Comparison of ENCODE assay signal across 11 cellular contexts in the genomic region with DNA sequence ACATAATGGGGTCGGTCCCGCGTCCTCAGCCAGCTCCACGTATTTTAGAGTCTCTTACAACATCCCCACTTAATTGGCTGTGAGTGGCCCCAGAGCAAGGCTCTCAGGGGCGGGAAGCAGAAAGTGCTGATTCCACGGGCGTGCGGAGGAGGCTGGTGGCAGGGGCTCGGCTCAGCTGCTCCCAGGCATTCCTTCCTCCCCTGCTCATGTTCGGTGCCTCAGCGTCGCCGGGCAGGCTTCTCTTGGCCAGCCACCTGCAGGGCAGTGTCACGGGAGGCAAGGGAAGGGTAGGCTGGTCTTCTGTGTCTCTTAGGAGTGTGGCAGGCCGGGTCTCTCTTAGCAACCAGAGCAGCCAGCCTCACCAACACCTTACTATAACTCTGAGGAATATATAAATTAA. TPM values are rescaled to one million over a fixed set of nuclear protein-coding genes. Genes with fewer than 3 reads are reported as not detected.
DNase-seq lines count a peak whose midpoint lies in the region; ATAC-seq and TF ChIP-seq lines count a peak whose summit lies in the region.
"Had no signal": no experiment of that assay in that cellular context is flagged by ENCODE, and none has a peak within 500 bp of the region (broad histone marks: within the 10 kb centered on the region; RNA-seq: fewer than 3 reads in every experiment).

No MANE protein-coding gene starts in this region.

- no peak overlapping the region for H3K27ac Mint-ChIP-seq in T-helper 2 cell treated with Interferon-gamma antibody and Interleukin-4, amounts not matched to agents 5 μg/mL and 100 μg/mL, for 36 hours
- H3K27ac Mint-ChIP-seq: activated T-cell treated with anti-CD3 and anti-CD28 coated beads, Interleukin-2, amount 50 U/mL, for 24 hours had no signal

- intact Hi-C loops in mammary epithelial cell (cut with micrococcal nuclease): no loop called here

- no peaks in the 10 kb centered on the region for H3K79me2 ChIP-seq in mammary epithelial cell (ENCODE audit: insufficient read depth, low read length)

- H3K9me3 ChIP-seq in mammary epithelial cell (replicated peaks; ENCODE audit: insufficient read depth, low read length) (no peaks in the 10 kb centered on the region), skeletal muscle tissue (ENCODE audit: control insufficient read depth in 3 of 3, low read length in 3 of 3) (no peaks in the 10 kb centered on the region)

- H2AFZ ChIP-seq in mammary epithelial cell (ENCODE audit: low read depth, low read length): peak overlapping the region; percentile 42

- H3K36me3 ChIP-seq in mammary epithelial cell (ENCODE audit: insufficient read depth, low read length) (no peaks in the 10 kb centered on the region), skeletal muscle tissue (ENCODE audit: control insufficient read depth in 3 of 3, insufficient read depth in 3 of 3, low read length in 3 of 3) (peaks cover 2 to 4% (median 3%) of the 10 kb centered on the region in 3 donors)

- H4K20me1 ChIP-seq in mammary epithelial cell (ENCODE audit: insufficient read depth, low read length): no peaks in the 10 kb centered on the region

- H3K4me3 Mint-ChIP-seq in T-helper 2 cell treated with Interferon-gamma antibody and Interleukin-4, amounts not matched to agents 5 μg/mL and 100 μg/mL, for 36 hours: no peak overlapping the region
- H3K4me3 Mint-ChIP-seq: activated T-cell treated with anti-CD3 and anti-CD28 coated beads, Interleukin-2, amount 50 U/mL, for 24 hours had no signal

- H3K4me1 ChIP-seq in mammary epithelial cell (ENCODE audit: insufficient read depth, low read length) (peaks cover 29% of the 10 kb centered on the region), skeletal muscle tissue (ENCODE audit: control insufficient read depth in 3 of 3, insufficient read depth in 3 of 3, low read length in 3 of 3) (peaks cover 34 to 41% (median 39%) of the 10 kb centered on the region in 3 donors)

- dilution Hi-C loops in mammary epithelial cell (cut with HindIII; ENCODE audit: low sequenced_read_pairs): no loop called here

- no peaks in the 10 kb centered on the region for H3K9me3 Mint-ChIP-seq in T-helper 2 cell treated with Interferon-gamma antibody and Interleukin-4, amounts not matched to agents 5 μg/mL and 100 μg/mL, for 36 hours
- H3K9me3 Mint-ChIP-seq: activated T-cell treated with anti-CD3 and anti-CD28 coated beads, Interleukin-2, amount 50 U/mL, for 24 hours had no signal

- no peaks in the 10 kb centered on the region for H3K27me3 Mint-ChIP-seq in T-helper 2 cell treated with Interferon-gamma antibody and Interleukin-4, amounts not matched to agents 5 μg/mL and 100 μg/mL, for 36 hours (ENCODE audit: low read depth)
- H3K27me3 Mint-ChIP-seq: activated T-cell treated with anti-CD3 and anti-CD28 coated beads, Interleukin-2, amount 50 U/mL, for 24 hours had no signal

- ATAC-seq in GM21360 (IDR thresholded peaks at IDR 0.05; ENCODE audit: unreplicated experiment): no peak
- ATAC-seq: HCT116 had no signal

- in situ Hi-C loops in mammary epithelial cell (cut with MboI; ENCODE audit: low sequenced_read_pairs in 2 of 2): loop anchor here in 1 of 2 donors (10.0 kb wide), 1 partner anchor 141 kb away; a partner anchor contains a TSS

- no peak overlapping the region for H3K9ac ChIP-seq in mammary epithelial cell (ENCODE audit: insufficient read depth, low read length)
- peak overlapping the region; percentile 54 to 65 (median 57) for H3K9ac ChIP-seq in skeletal muscle tissue (ENCODE audit: low read depth in 1 of 3, low read length in 3 of 3)

- no peak overlapping the region for H3K4me2 ChIP-seq in mammary epithelial cell (ENCODE audit: insufficient read depth, low read depth, low read length)

- no peak overlapping the region for H3K4me3 ChIP-seq in mammary epithelial cell (replicated peaks in 1 of 3; ENCODE audit: insufficient read depth in 1 of 3, low read depth in 2 of 3, low read length in 3 of 3)
- peak overlapping the region; percentile 23 to 54 (median 27) for H3K4me3 ChIP-seq in skeletal muscle tissue (ENCODE audit: low read length in 3 of 3)

- no peaks in the 10 kb centered on the region for H3K27me3 ChIP-seq in mammary epithelial cell (ENCODE audit: insufficient read depth, low read length)
- no peaks in the 10 kb centered on the region for H3K27me3 ChIP-seq in skeletal muscle tissue (ENCODE audit: control insufficient read depth in 3 of 3, insufficient read depth in 3 of 3, low read length in 3 of 3)

- H3K27ac ChIP-seq in mammary epithelial cell (ENCODE audit: insufficient read depth, low read depth, low read length): no peak overlapping the region
- H3K27ac ChIP-seq in skeletal muscle tissue (ENCODE audit: low read depth, low read length): peak overlapping the region; percentile 91

- H3K36me3 Mint-ChIP-seq in T-helper 2 cell treated with Interferon-gamma antibody and Interleukin-4, amounts not matched to agents 5 μg/mL and 100 μg/mL, for 36 hours (ENCODE audit: low read depth): peaks cover 4% of the 10 kb centered on the region

- H3K4me1 Mint-ChIP-seq in T-helper 2 cell treated with Interferon-gamma antibody and Interleukin-4, amounts not matched to agents 5 μg/mL and 100 μg/mL, for 36 hours (ENCODE audit: low read depth): peaks cover 6% of the 10 kb centered on the region

- WGBS in mammary epithelial cell (ENCODE audit: low coverage, missing lambda C conversion rate): 34% methylated on average over 6 of the region's 15 CpGs

- CTCF ChIA-PET in mammary epithelial cell (lab: Charles Lee; ENCODE audit: low non-redundant PET): no interaction called here

- BruUV-seq in mammary epithelial cell (replicated peaks; lab: Mats Ljungman, UMichigan): no TSS peak

- DNase-seq in EH (ENCODE audit: low read depth) (peak; percentile 77), mammary epithelial cell (no peak), kidney tubule cell (ENCODE audit: low spot score) (peak; percentile 54), GM19238 (ENCODE audit: insufficient read length, low spot score) (no peak), OCI-M2 (lab: John Stamatoyannopoulos, UW; ENCODE audit: unreplicated experiment) (no peak)
- DNase-seq in T-helper 2 cell treated with Interferon-gamma antibody and Interleukin-4, amounts not matched to agents 5 μg/mL and 100 μg/mL, for 36 hours (ENCODE audit: low spot score): no peak
- DNase-seq: activated T-cell treated with anti-CD3 and anti-CD28 coated beads, Interleukin-2, amount 50 U/mL, for 24 hours; GF-D8 had no signal

- TF ChIP-seq CTCF in mammary epithelial cell (conservative IDR thresholded peaks at IDR 0.05 in 1 of 2, IDR thresholded peaks at IDR 0.05 in 1 of 2; ENCODE audit: extremely low read depth in 1 of 2, insufficient read depth in 1 of 2, low read depth in 1 of 2, low read length in 2 of 2): no peak

RNA-seq across cellular contexts. Expression of a gene that starts 33.8 kb away (rescaled TPM):
- 1 to 10 TPM; 1.8 to 2.2 TPM for total RNA-seq in mammary epithelial cell
- 2.6 TPM for polyA plus RNA-seq in mammary epithelial cell
- 1.3 TPM for polyA minus RNA-seq in mammary epithelial cell
- 1.6 TPM for total RNA-seq in skeletal muscle tissue

RNA-seq across cellular contexts. Expression of a gene that starts 53.5 kb away (rescaled TPM):
- total RNA-seq in mammary epithelial cell: 10 to 100 TPM; 62.7 to 77.3 TPM
- polyA plus RNA-seq in mammary epithelial cell: 49.3 TPM
- 161 TPM for polyA minus RNA-seq in mammary epithelial cell
- total RNA-seq in skeletal muscle tissue: 51.7 TPM

RNA-seq across cellular contexts. Expression of a gene that starts 53.8 kb away (rescaled TPM):
- total RNA-seq in mammary epithelial cell: 1 to 10 TPM; 8.2 to 8.4 TPM
- polyA plus RNA-seq in mammary epithelial cell: 6.8 TPM
- 2.8 TPM for polyA minus RNA-seq in mammary epithelial cell
- 8.4 TPM for total RNA-seq in skeletal muscle tissue

Comparison
In these comparisons a context has a peak if more than half of its experiments do, and no peak if none do; other contexts are left out.
1. DNase-seq: peak in EH (single experiment) and kidney tubule cell (single experiment); none in mammary epithelial cell (single experiment), GM19238 (single experiment), OCI-M2 (single experiment) and T-helper 2 cell treated with Interferon-gamma antibody and Interleukin-4, amounts not matched to agents 5 μg/mL and 100 μg/mL, for 36 hours (single experiment).
2. H3K4me3 ChIP-seq: peak in skeletal muscle tissue (3 of 3); none in mammary epithelial cell (0 of 3).